Comparison of ENCODE assay signal across 8 cellular contexts in genomic region chr1:6200188-6200809, GRCh38. TPM values are rescaled to one million over a fixed set of nuclear protein-coding genes. Genes with fewer than 3 reads are reported as not detected.
A peak's percentile ranks its signal among the peaks of the same experiment; 100 is the strongest.
DNase-seq lines count a peak whose midpoint lies in the region; ATAC-seq lines count a peak whose summit lies in the region.

No MANE protein-coding gene starts in this region.

- CTCF ChIA-PET in activated CD4-positive, alpha-beta T cell treated with anti-CD3 and anti-CD28 coated beads for 36 hours (lab: Charles Lee) = interaction anchor here (0.5 to 1.2 kb wide), 4 partner anchors 44 to 289 kb away, joined by 3 to 4 read pairs (median 3); no protein-coding TSS in a partner anchor

- H3K27me3 ChIP-seq in iPS-20b (ENCODE audit: insufficient read depth, low read length) = peaks cover under 1% of the 10 kb centered on the region; the same call in 1 of the 2 replicates
- H3K27me3 ChIP-seq in thymus (ENCODE audit: control insufficient read depth, insufficient read depth) = peaks cover 6% of the 10 kb centered on the region

- H3K4me1 ChIP-seq in iPS-20b (ENCODE audit: insufficient read depth, low read length) (peaks cover 14% of the 10 kb centered on the region), thymus (ENCODE audit: control insufficient read depth, insufficient read depth, low read length) (peaks cover 13% of the 10 kb centered on the region)

- H3K27me3 Mint-ChIP-seq in activated CD4-positive, alpha-beta T cell treated with anti-CD3 and anti-CD28 coated beads for 36 hours = no peaks in the 10 kb centered on the region
- peaks cover 2% of the 10 kb centered on the region for H3K27me3 Mint-ChIP-seq in activated T-helper 1 cell treated with anti-CD3 and anti-CD28 coated beads, Interleukin-12 subunit alpha, Interleukin-12 subunit beta, Interleukin-2, Interleukin-4 antibody, amounts not matched to agents 30 ng/mL and 10 ng/mL and 1 ng/mL, durations not matched to agents 14 hours and 24 hours and 36 hours (ENCODE audit: insufficient read depth)

- DNase-seq in activated CD4-positive, alpha-beta T cell treated with anti-CD3 and anti-CD28 coated beads for 36 hours = no peak
- no peak for DNase-seq in activated CD4-positive, alpha-beta T cell treated with anti-CD3 and anti-CD28 coated beads, Interleukin-2, amount 50 U/mL, for 48 hours
- no peak for DNase-seq in activated T-helper 1 cell treated with anti-CD3 and anti-CD28 coated beads, Interleukin-12 subunit alpha, Interleukin-12 subunit beta, Interleukin-2, Interleukin-4 antibody, amounts not matched to agents 30 ng/mL and 10 ng/mL and 1 ng/mL, durations not matched to agents 14 hours and 24 hours and 36 hours (ENCODE audit: low spot score)
- DNase-seq in COLO829 (ENCODE audit: low spot score) (no peak), GDM1 (lab: John Stamatoyannopoulos, UW) (no peak), HCEC 1CT (no peak)

- peaks cover 39% of the 10 kb centered on the region for H3K4me1 Mint-ChIP-seq in activated CD4-positive, alpha-beta T cell treated with anti-CD3 and anti-CD28 coated beads for 36 hours
- H3K4me1 Mint-ChIP-seq in activated T-helper 1 cell treated with anti-CD3 and anti-CD28 coated beads, Interleukin-12 subunit alpha, Interleukin-12 subunit beta, Interleukin-2, Interleukin-4 antibody, amounts not matched to agents 30 ng/mL and 10 ng/mL and 1 ng/mL, durations not matched to agents 14 hours and 24 hours and 36 hours (ENCODE audit: low read depth) = peaks cover 48% of the 10 kb centered on the region

- peaks cover 32% of the 10 kb centered on the region for H3K36me3 ChIP-seq in iPS-20b (ENCODE audit: insufficient read depth, low read depth, low read length)
- peaks cover 17% of the 10 kb centered on the region for H3K36me3 ChIP-seq in thymus (ENCODE audit: control insufficient read depth, insufficient read depth)

- H3K4me3 ChIP-seq in iPS-20b (ENCODE audit: low read length) (peak overlapping the region; percentile 76), thymus (ENCODE audit: low read length) (peak overlapping the region; percentile 82)

- peaks cover 30% of the 10 kb centered on the region for H3K36me3 Mint-ChIP-seq in activated CD4-positive, alpha-beta T cell treated with anti-CD3 and anti-CD28 coated beads for 36 hours (ENCODE audit: low read depth)
- H3K36me3 Mint-ChIP-seq in activated T-helper 1 cell treated with anti-CD3 and anti-CD28 coated beads, Interleukin-12 subunit alpha, Interleukin-12 subunit beta, Interleukin-2, Interleukin-4 antibody, amounts not matched to agents 30 ng/mL and 10 ng/mL and 1 ng/mL, durations not matched to agents 14 hours and 24 hours and 36 hours (ENCODE audit: low read depth) = peaks cover 29% of the 10 kb centered on the region

- H3K27ac ChIP-seq in iPS-20b (ENCODE audit: low read length) (peak overlapping the region; percentile 88), thymus (ENCODE audit: low read depth) (peak overlapping the region; percentile 32)

- no peaks in the 10 kb centered on the region for H3K9me3 ChIP-seq in iPS-20b (ENCODE audit: insufficient read depth, low read depth, low read length)
- H3K9me3 ChIP-seq in thymus (ENCODE audit: control insufficient read depth) = no peaks in the 10 kb centered on the region

- POLR2A ChIA-PET in activated CD4-positive, alpha-beta T cell treated with anti-CD3 and anti-CD28 coated beads for 36 hours (lab: Charles Lee) = interaction anchor here (0.7 kb wide), 1 partner anchor 644 kb away, joined by 4 read pairs; no protein-coding TSS in a partner anchor

- H3K4me3 Mint-ChIP-seq in activated CD4-positive, alpha-beta T cell treated with anti-CD3 and anti-CD28 coated beads for 36 hours = peak overlapping the region; percentile 99
- peak overlapping the region; percentile 94 for H3K4me3 Mint-ChIP-seq in activated T-helper 1 cell treated with anti-CD3 and anti-CD28 coated beads, Interleukin-12 subunit alpha, Interleukin-12 subunit beta, Interleukin-2, Interleukin-4 antibody, amounts not matched to agents 30 ng/mL and 10 ng/mL and 1 ng/mL, durations not matched to agents 14 hours and 24 hours and 36 hours

- H3K9me3 Mint-ChIP-seq in activated CD4-positive, alpha-beta T cell treated with anti-CD3 and anti-CD28 coated beads for 36 hours (ENCODE audit: low read depth) = no peaks in the 10 kb centered on the region
- H3K9me3 Mint-ChIP-seq in activated T-helper 1 cell treated with anti-CD3 and anti-CD28 coated beads, Interleukin-12 subunit alpha, Interleukin-12 subunit beta, Interleukin-2, Interleukin-4 antibody, amounts not matched to agents 30 ng/mL and 10 ng/mL and 1 ng/mL, durations not matched to agents 14 hours and 24 hours and 36 hours = no peaks in the 10 kb centered on the region

- peak overlapping the region; percentile 83 for H3K9ac ChIP-seq in iPS-20b (ENCODE audit: low read depth, low read length)

- no peak for ATAC-seq in activated CD4-positive, alpha-beta T cell treated with anti-CD3 and anti-CD28 coated beads for 36 hours

- 88% methylated on average over 10 of the region's 10 CpGs for WGBS in thymus

- intact Hi-C loops in activated CD4-positive, alpha-beta T cell treated with anti-CD3 and anti-CD28 coated beads for 36 hours (cut with DNase I, micrococcal nuclease) = loop anchor here in 1 of 2 experiments (5.0 kb wide), 1 partner anchor 93 kb away; no protein-coding TSS in a partner anchor
- intact Hi-C loops in activated T-helper 1 cell treated with anti-CD3 and anti-CD28 coated beads, Interleukin-12 subunit alpha, Interleukin-12 subunit beta, Interleukin-2, Interleukin-4 antibody, amounts not matched to agents 30 ng/mL and 10 ng/mL and 1 ng/mL, durations not matched to agents 14 hours and 24 hours and 36 hours (cut with micrococcal nuclease) = no loop called here

- H3K27ac Mint-ChIP-seq in activated CD4-positive, alpha-beta T cell treated with anti-CD3 and anti-CD28 coated beads for 36 hours = peak overlapping the region; percentile 95
- peak overlapping the region; percentile 92 for H3K27ac Mint-ChIP-seq in activated T-helper 1 cell treated with anti-CD3 and anti-CD28 coated beads, Interleukin-12 subunit alpha, Interleukin-12 subunit beta, Interleukin-2, Interleukin-4 antibody, amounts not matched to agents 30 ng/mL and 10 ng/mL and 1 ng/mL, durations not matched to agents 14 hours and 24 hours and 36 hours

RNA-seq across cellular contexts. Expression of gene RPL22, which starts 0.9 kb away (rescaled TPM):
- 100 to 1,000 TPM; 392 to 475 TPM for total RNA-seq in activated CD4-positive, alpha-beta T cell treated with anti-CD3 and anti-CD28 coated beads for 36 hours
- total RNA-seq in activated T-helper 1 cell treated with anti-CD3 and anti-CD28 coated beads, Interleukin-12 subunit alpha, Interleukin-12 subunit beta, Interleukin-2, Interleukin-4 antibody, amounts not matched to agents 30 ng/mL and 10 ng/mL and 1 ng/mL, durations not matched to agents 14 hours and 24 hours and 36 hours = 421 and 457 TPM in 2 replicates
- 1,043 TPM for polyA plus RNA-seq in thymus

RNA-seq across cellular contexts. Expression of gene RNF207, which starts 5.6 kb away (rescaled TPM):
- total RNA-seq in activated CD4-positive, alpha-beta T cell treated with anti-CD3 and anti-CD28 coated beads for 36 hours = 10 to 100 TPM; 13.5 to 15.2 TPM
- 65.8 and 71.6 TPM in 2 replicates for total RNA-seq in activated T-helper 1 cell treated with anti-CD3 and anti-CD28 coated beads, Interleukin-12 subunit alpha, Interleukin-12 subunit beta, Interleukin-2, Interleukin-4 antibody, amounts not matched to agents 30 ng/mL and 10 ng/mL and 1 ng/mL, durations not matched to agents 14 hours and 24 hours and 36 hours
- polyA plus RNA-seq in thymus = 18.8 TPM

RNA-seq across cellular contexts. Expression of gene CHD5, which starts 20.2 kb away (rescaled TPM):
- under 1 TPM; 0.25 to 0.76 TPM for total RNA-seq in activated CD4-positive, alpha-beta T cell treated with anti-CD3 and anti-CD28 coated beads for 36 hours
- 0.62 and 0.83 TPM in 2 replicates for total RNA-seq in activated T-helper 1 cell treated with anti-CD3 and anti-CD28 coated beads, Interleukin-12 subunit alpha, Interleukin-12 subunit beta, Interleukin-2, Interleukin-4 antibody, amounts not matched to agents 30 ng/mL and 10 ng/mL and 1 ng/mL, durations not matched to agents 14 hours and 24 hours and 36 hours
- polyA plus RNA-seq in thymus = 0.98 TPM

RNA-seq across cellular contexts. Expression of gene ICMT, which starts 35.5 kb away (rescaled TPM):
- 10 to 100 TPM; 31.9 to 35.4 TPM for total RNA-seq in activated CD4-positive, alpha-beta T cell treated with anti-CD3 and anti-CD28 coated beads for 36 hours
- total RNA-seq in activated T-helper 1 cell treated with anti-CD3 and anti-CD28 coated beads, Interleukin-12 subunit alpha, Interleukin-12 subunit beta, Interleukin-2, Interleukin-4 antibody, amounts not matched to agents 30 ng/mL and 10 ng/mL and 1 ng/mL, durations not matched to agents 14 hours and 24 hours and 36 hours = 65.0 and 65.9 TPM in 2 replicates
- 21.3 TPM for polyA plus RNA-seq in thymus

RNA-seq across cellular contexts. Expression of gene HES3, which starts 43.7 kb away (rescaled TPM):
- not detected for total RNA-seq in activated CD4-positive, alpha-beta T cell treated with anti-CD3 and anti-CD28 coated beads for 36 hours
- not detected in 2 replicates for total RNA-seq in activated T-helper 1 cell treated with anti-CD3 and anti-CD28 coated beads, Interleukin-12 subunit alpha, Interleukin-12 subunit beta, Interleukin-2, Interleukin-4 antibody, amounts not matched to agents 30 ng/mL and 10 ng/mL and 1 ng/mL, durations not matched to agents 14 hours and 24 hours and 36 hours
- polyA plus RNA-seq in thymus = not detected
